20 cellular contexts compared by ENCODE assay signal in the genomic region with DNA sequence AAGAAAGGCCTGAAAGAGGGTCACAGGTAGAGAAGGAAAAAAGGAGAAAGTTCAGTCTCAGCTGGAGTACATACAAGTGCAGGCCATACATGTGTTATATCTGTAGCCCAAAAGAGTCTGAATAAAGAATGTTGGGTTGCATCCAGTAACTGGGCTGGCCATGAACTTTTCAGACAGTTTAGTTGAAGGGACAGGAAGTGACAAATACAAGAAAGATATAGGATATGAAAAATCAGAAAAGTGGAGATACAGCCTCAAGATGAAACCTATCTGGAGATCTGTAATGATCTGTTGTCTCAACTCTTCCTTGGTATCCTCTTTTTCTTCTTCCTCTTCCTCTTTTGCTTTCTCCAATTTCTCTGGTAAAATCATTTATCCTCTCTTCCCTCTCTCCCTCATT.
"Had no signal": no experiment of that assay in that cellular context is flagged by ENCODE, and none has a peak within 500 bp of the region (broad histone marks: within the 10 kb centered on the region; RNA-seq: fewer than 3 reads in every experiment).

No MANE protein-coding gene starts in this region.

- ATAC-seq: activated T-cell treated with anti-CD3 and anti-CD28 coated beads, Interleukin-2, amount 50 U/mL, for 72 hours; gastrocnemius medialis; left cardiac atrium; natural killer cell treated with Interleukin-12 subunit alpha and Interleukin-12 subunit beta and Interleukin-15 and Interleukin-18, amount 100 ng/mL, for 72 hours; right cardiac atrium; stimulated activated naive CD8-positive, alpha-beta T cell treated with anti-CD3 and anti-CD28 coated beads, Interleukin-15, Interleukin-2, amounts not matched to agents 100 U/mL and 50 U/mL, for 24 hours; upper lobe of right lung had no signal

- H3K9me3 ChIP-seq: gastrocnemius medialis, neutrophil, thyroid gland, upper lobe of right lung had no signal

- H3K4me3 Mint-ChIP-seq: activated CD4-positive, alpha-beta memory T cell treated with anti-CD3 and anti-CD28 coated beads for 36 hours; activated naive CD4-positive, alpha-beta T cell treated with anti-CD3 and anti-CD28 coated beads, Interleukin-2, amount 10 ng/mL, durations not matched to agents 7 days and 5 days; activated T-cell treated with anti-CD3 and anti-CD28 coated beads, Interleukin-2, amount 50 U/mL, for 72 hours; memory B cell; natural killer cell treated with Interleukin-12 subunit alpha and Interleukin-12 subunit beta and Interleukin-15 and Interleukin-18, amount 100 ng/mL, for 72 hours; T-helper 1 cell treated with Interleukin-12 subunit alpha and Interleukin-12 subunit beta and Interleukin-4 antibody, amounts not matched to agents 30 μg/mL and 1 μg/mL, for 36 hours had no signal

- H3K4me3 ChIP-seq: gastrocnemius medialis, thyroid gland, upper lobe of right lung had no signal

- H3K9me3 Mint-ChIP-seq: activated CD4-positive, alpha-beta memory T cell treated with anti-CD3 and anti-CD28 coated beads for 36 hours; activated naive CD4-positive, alpha-beta T cell treated with anti-CD3 and anti-CD28 coated beads, Interleukin-2, amount 10 ng/mL, durations not matched to agents 7 days and 5 days; memory B cell; T-helper 1 cell treated with Interleukin-12 subunit alpha and Interleukin-12 subunit beta and Interleukin-4 antibody, amounts not matched to agents 30 μg/mL and 1 μg/mL, for 36 hours had no signal

- H3K27me3 ChIP-seq: gastrocnemius medialis, neutrophil, thyroid gland, upper lobe of right lung had no signal

- H3K4me1 Mint-ChIP-seq: activated naive CD4-positive, alpha-beta T cell treated with anti-CD3 and anti-CD28 coated beads, Interleukin-2, amount 10 ng/mL, durations not matched to agents 7 days and 5 days; memory B cell had no signal

- H3K27ac Mint-ChIP-seq: activated CD4-positive, alpha-beta memory T cell treated with anti-CD3 and anti-CD28 coated beads for 36 hours; activated naive CD4-positive, alpha-beta T cell treated with anti-CD3 and anti-CD28 coated beads, Interleukin-2, amount 10 ng/mL, durations not matched to agents 7 days and 5 days; activated T-cell treated with anti-CD3 and anti-CD28 coated beads, Interleukin-2, amount 50 U/mL, for 72 hours; memory B cell; natural killer cell treated with Interleukin-12 subunit alpha and Interleukin-12 subunit beta and Interleukin-15 and Interleukin-18, amount 100 ng/mL, for 72 hours; T-helper 1 cell treated with Interleukin-12 subunit alpha and Interleukin-12 subunit beta and Interleukin-4 antibody, amounts not matched to agents 30 μg/mL and 1 μg/mL, for 36 hours had no signal

- DNase-seq: activated CD4-positive, alpha-beta memory T cell treated with anti-CD3 and anti-CD28 coated beads for 36 hours; activated CD4-positive, alpha-beta T cell treated with anti-CD3 and anti-CD28 coated beads for 48 hours; activated effector memory CD4-positive, alpha-beta T cell treated with Interleukin-2 at 50 U/mL for 16 hours; activated naive CD4-positive, alpha-beta T cell treated with anti-CD3 and anti-CD28 coated beads, Interleukin-2, amount 10 ng/mL, durations not matched to agents 7 days and 5 days; activated T-cell treated with anti-CD3 and anti-CD28 coated beads, Interleukin-2, amount 50 U/mL, for 72 hours; amygdala; cerebellar nuclear complex; cortex of kidney; gastrocnemius medialis; hippocampal formation; left cardiac atrium; right cardiac atrium; stimulated activated CD4-positive, alpha-beta T cell treated with anti-CD3 and anti-CD28 coated beads, Interleukin-4, amount 100 ng/mL, for 4 hours; stimulated activated naive CD8-positive, alpha-beta T cell treated with anti-CD3 and anti-CD28 coated beads, Interleukin-15, Interleukin-2, amounts not matched to agents 100 U/mL and 50 U/mL, for 24 hours; thyroid gland; upper lobe of right lung had no signal

- H3K36me3 ChIP-seq: gastrocnemius medialis, neutrophil, thyroid gland, upper lobe of right lung had no signal

- H3K36me3 Mint-ChIP-seq: activated CD4-positive, alpha-beta memory T cell treated with anti-CD3 and anti-CD28 coated beads for 36 hours; activated naive CD4-positive, alpha-beta T cell treated with anti-CD3 and anti-CD28 coated beads, Interleukin-2, amount 10 ng/mL, durations not matched to agents 7 days and 5 days; memory B cell; natural killer cell treated with Interleukin-12 subunit alpha and Interleukin-12 subunit beta and Interleukin-15 and Interleukin-18, amount 100 ng/mL, for 72 hours had no signal

- H3K27me3 Mint-ChIP-seq: activated CD4-positive, alpha-beta memory T cell treated with anti-CD3 and anti-CD28 coated beads for 36 hours; activated naive CD4-positive, alpha-beta T cell treated with anti-CD3 and anti-CD28 coated beads, Interleukin-2, amount 10 ng/mL, durations not matched to agents 7 days and 5 days; memory B cell; natural killer cell treated with Interleukin-12 subunit alpha and Interleukin-12 subunit beta and Interleukin-15 and Interleukin-18, amount 100 ng/mL, for 72 hours had no signal
